ENCODE assay signal across 24 cellular contexts in genomic region chr1:199753513-199753912, GRCh38.
DNase-seq lines count a peak whose midpoint lies in the region; ATAC-seq, FAIRE-seq and TF ChIP-seq lines count a peak whose summit lies in the region.
"Had no signal": no experiment of that assay in that cellular context is flagged by ENCODE, and none has a peak within 500 bp of the region (broad histone marks: within the 10 kb centered on the region; RNA-seq: fewer than 3 reads in every experiment).

No MANE protein-coding gene starts in this region.

- no peak overlapping the region for H3K4me2 ChIP-seq in HepG2 (ENCODE audit: low read depth, low read length)
- H3K4me2 ChIP-seq: A549; BLaER1 treated with 17β-estradiol and CSF1 and Interleukin-3, amounts not matched to agents 10 nM and 100 nM had no signal

- TF ChIP-seq EP300 in HepG2 (IDR thresholded peaks at IDR 0.05; ENCODE audit: low read depth in 2 of 2, low read length in 2 of 2) (no peak), HepG2 (CRISPR knock-in tag; IDR thresholded peaks at IDR 0.05; ENCODE audit: borderline replicate concordance) (no peak)

- POLR2A ChIA-PET in HepG2 (lab: Yijun Ruan, JAX) = no interaction called here

- in situ Hi-C loops in HepG2 (cut with HindIII; ENCODE audit: extremely low pct_ligation_motif_present, low pct_unique_long_range_greater_than_20kb) = no loop called here

- H3K27ac ChIP-seq in liver (ENCODE audit: low read depth in 1 of 2, low read length in 2 of 2) (peak overlapping the region; percentile 19 to 61), HepG2 (ENCODE audit: extremely low read length, insufficient read depth, low read length) (no peak overlapping the region), right lobe of liver (peak overlapping the region in 2 of 3 donors; percentile 60 to 85), small intestine (ENCODE audit: low read depth in 1 of 2, low read length in 1 of 2) (no peak overlapping the region)
- H3K27ac ChIP-seq: 22Rv1; BLaER1 treated with 17β-estradiol and CSF1 and Interleukin-3, amounts not matched to agents 10 nM and 100 nM; C4-2B had no signal

- H3K4me1 ChIP-seq in liver (ENCODE audit: control insufficient read depth in 4 of 4, insufficient read depth in 4 of 4, low read length in 3 of 4) = peaks cover 0 to 17% (median 4%) of the 10 kb centered on the region in 4 donors
- H3K4me1 ChIP-seq in HepG2 (ENCODE audit: insufficient read depth, low read length) = no peaks in the 10 kb centered on the region
- peaks cover 0 to 9% (median 0%) of the 10 kb centered on the region in 4 donors for H3K4me1 ChIP-seq in right lobe of liver
- H3K4me1 ChIP-seq in small intestine (ENCODE audit: control insufficient read depth in 2 of 2, insufficient read depth in 1 of 2, low read depth in 1 of 2, low read length in 1 of 2) = no peaks in the 10 kb centered on the region

- H3K36me3 ChIP-seq in liver (ENCODE audit: control insufficient read depth in 4 of 4, insufficient read depth in 3 of 4, low read depth in 1 of 4, low read length in 3 of 4) = no peaks in the 10 kb centered on the region
- H3K36me3 ChIP-seq in HepG2 (replicated peaks in 1 of 2; ENCODE audit: control insufficient read depth in 1 of 2, insufficient read depth in 2 of 2, low read length in 2 of 2) = no peaks in the 10 kb centered on the region
- H3K36me3 ChIP-seq in right lobe of liver = no peaks in the 10 kb centered on the region
- H3K36me3 ChIP-seq in small intestine (ENCODE audit: control insufficient read depth in 2 of 2, insufficient read depth in 2 of 2, low read length in 2 of 2) = no peaks in the 10 kb centered on the region
- H3K36me3 ChIP-seq: BLaER1 treated with 17β-estradiol and CSF1 and Interleukin-3, amounts not matched to agents 10 nM and 100 nM had no signal

- FAIRE-seq in HepG2 (lab: Jason Lieb, UNC) = no peak
- FAIRE-seq in small intestine (lab: Jason Lieb, UNC) = no peak
- FAIRE-seq: A549, GM12878, GM12892, GM18507 had no signal

- no peak for TF ChIP-seq CTCF in liver (IDR thresholded peaks at IDR 0.05; ENCODE audit: low read depth, low read length, missing input control)
- TF ChIP-seq CTCF in HepG2 (CRISPR knock-in tag; IDR thresholded peaks at IDR 0.05) = no peak
- no peak for TF ChIP-seq CTCF in right lobe of liver (IDR thresholded peaks at IDR 0.05)

- no peaks in the 10 kb centered on the region for H4K20me1 ChIP-seq in HepG2 (ENCODE audit: insufficient read depth, low read length)
- H4K20me1 ChIP-seq: BLaER1 treated with 17β-estradiol and CSF1 and Interleukin-3, amounts not matched to agents 10 nM and 100 nM had no signal

- intact Hi-C loops in HepG2 (cut with micrococcal nuclease; ENCODE audit: unreplicated experiment) = no loop called here
- intact Hi-C loops in right lobe of liver (cut with DNase I) = no loop called here

- peak in 1 of 2 donors; percentile 9 for TF ChIP-seq RAD21 in liver (IDR thresholded peaks at IDR 0.05)
- no peak for TF ChIP-seq RAD21 in HepG2 (CRISPR knock-in tag; IDR thresholded peaks at IDR 0.05)

- ATAC-seq in HepG2 (no peak), right lobe of liver (peak; percentile 49 to 86 (median 73)), HG02623 (IDR thresholded peaks at IDR 0.05; ENCODE audit: unreplicated experiment) (no peak)
- ATAC-seq: A549; CD8-positive, alpha-beta T cell; GM12878 had no signal

- DNase-seq in HepG2 (ENCODE audit: low spot score) (no peak), right lobe of liver (no peak), small intestine (peak; percentile 12), COLO829 (ENCODE audit: low spot score) (no peak)
- DNase-seq: AML-193; CD4-positive, alpha-beta T cell; CD8-positive, alpha-beta T cell; COR-L47; DMS 273 treated with DMSO at 0.1 percent for 48 hours; DMS153; DMS53; DMS79; DND-41; EL; GDM1 had no signal

- H3K4me3 ChIP-seq in liver (ENCODE audit: low read depth in 1 of 3, low read length in 3 of 3) (no peak overlapping the region), HepG2 (replicated peaks in 1 of 3; ENCODE audit: insufficient read depth in 1 of 3, low read depth in 2 of 3, low read length in 3 of 3) (no peak overlapping the region), right lobe of liver (no peak overlapping the region), small intestine (ENCODE audit: low read depth in 1 of 2, low read length in 2 of 2) (no peak overlapping the region)
- H3K4me3 ChIP-seq: A549; BLaER1 treated with 17β-estradiol and CSF1 and Interleukin-3, amounts not matched to agents 10 nM and 100 nM; GM12878 had no signal

- 44% methylated on average over 2 of the region's 2 CpGs for WGBS in liver
- WGBS in HepG2 (ENCODE audit: low lambda C conversion rate) = 0% methylated on average over 2 of the region's 2 CpGs
- WGBS in right lobe of liver (ENCODE audit: insufficient coverage, low coverage, low lambda C conversion rate, missing lambda C conversion rate) = 18% methylated on average over 2 of the region's 2 CpGs
- WGBS in small intestine, 3 donors = 58 to 88% (median 65%) methylated on average over 2 of the region's 2 CpGs

- no peak for TF ChIP-seq POLR2A in HepG2 (IDR thresholded peaks at IDR 0.05; ENCODE audit: insufficient read depth in 1 of 2, low read depth in 2 of 2, low read length in 2 of 2)
- TF ChIP-seq POLR2A in right lobe of liver (IDR thresholded peaks at IDR 0.05) = no peak

- no peaks in the 10 kb centered on the region for H3K79me2 ChIP-seq in HepG2 (ENCODE audit: insufficient read depth, low read length)

- CTCF ChIA-PET in HepG2 (lab: Yijun Ruan, JAX; ENCODE audit: low intra/inter-chr PET ratio, low total read pairs) = no interaction called here

- no peaks in the 10 kb centered on the region for H3K9me3 ChIP-seq in liver (ENCODE audit: control insufficient read depth in 4 of 4, low read length in 3 of 4)
- H3K9me3 ChIP-seq in HepG2 (ENCODE audit: low read length) = no peaks in the 10 kb centered on the region
- H3K9me3 ChIP-seq in right lobe of liver = no peaks in the 10 kb centered on the region
- H3K9me3 ChIP-seq in small intestine (ENCODE audit: control insufficient read depth, low read depth) = no peaks in the 10 kb centered on the region

- H3K27me3 ChIP-seq in liver (ENCODE audit: control insufficient read depth in 4 of 4, insufficient read depth in 4 of 4, low read length in 3 of 4) (no peaks in the 10 kb centered on the region), HepG2 (ENCODE audit: control insufficient read depth in 1 of 2, insufficient read depth in 2 of 2, low read length in 2 of 2) (no peaks in the 10 kb centered on the region), right lobe of liver (no peaks in the 10 kb centered on the region), small intestine (ENCODE audit: control insufficient read depth in 2 of 2, insufficient read depth in 2 of 2, low read length in 2 of 2) (peaks cover 0 to 2% of the 10 kb centered on the region in 2 donors)
- H3K27me3 ChIP-seq: BLaER1 treated with 17β-estradiol and CSF1 and Interleukin-3, amounts not matched to agents 10 nM and 100 nM had no signal

- H2AFZ ChIP-seq in HepG2 (ENCODE audit: low read length) = no peak overlapping the region

- no peak overlapping the region for H3K9ac ChIP-seq in liver (ENCODE audit: low read depth in 1 of 2, low read length in 2 of 2)
- no peak overlapping the region for H3K9ac ChIP-seq in HepG2 (ENCODE audit: insufficient read depth, low read depth, low read length)
- H3K9ac ChIP-seq: BLaER1 treated with 17β-estradiol and CSF1 and Interleukin-3, amounts not matched to agents 10 nM and 100 nM had no signal

- BruUV-seq in HepG2 (replicated peaks; lab: Mats Ljungman, UMichigan) = no TSS peak

TF ChIP-seq in liver, 16 proteins besides CTCF, POLR2A, EP300 and RAD21 (continues in another document):
- TF ChIP-seq FOXA2 (IDR thresholded peaks at IDR 0.05) = peak; percentile 7
- TF ChIP-seq RXRA (IDR thresholded peaks at IDR 0.05) = peak; percentile 60 to 66
- peak; percentile 81 for TF ChIP-seq SP1 (IDR thresholded peaks at IDR 0.05)
- no peak for TF ChIP-seq HNF4G (IDR thresholded peaks at IDR 0.05)
- TF ChIP-seq TAF1 (conservative IDR thresholded peaks at IDR 0.05) = no peak
- TF ChIP-seq EGR1 (IDR thresholded peaks at IDR 0.05; ENCODE audit: low read depth in 2 of 2) = peak in 1 of 2 donors; percentile 33
- TF ChIP-seq YY1 (IDR thresholded peaks at IDR 0.05) = peak; percentile 79
- peak in 1 of 2 donors; percentile 37 for TF ChIP-seq JUND (IDR thresholded peaks at IDR 0.05)

TF ChIP-seq in HepG2, 621 proteins besides CTCF, POLR2A, EP300 and RAD21 (continues in another document):
- TF ChIP-seq MAFF (IDR thresholded peaks at IDR 0.05; ENCODE audit: low read depth, low read length) (no peak), NR3C1 (CRISPR knock-in tag; IDR thresholded peaks at IDR 0.05) (no peak), KMT2A (CRISPR knock-in tag; IDR thresholded peaks at IDR 0.05) (no peak), PHF5A (CRISPR knock-in tag; IDR thresholded peaks at IDR 0.05; ENCODE audit: low read depth, unreplicated experiment) (no peak), SIX4 (CRISPR knock-in tag; IDR thresholded peaks at IDR 0.05) (no peak), ZMAT3 (CRISPR knock-in tag; conservative IDR thresholded peaks at IDR 0.05) (no peak)
- TF ChIP-seq, protein P1, sequence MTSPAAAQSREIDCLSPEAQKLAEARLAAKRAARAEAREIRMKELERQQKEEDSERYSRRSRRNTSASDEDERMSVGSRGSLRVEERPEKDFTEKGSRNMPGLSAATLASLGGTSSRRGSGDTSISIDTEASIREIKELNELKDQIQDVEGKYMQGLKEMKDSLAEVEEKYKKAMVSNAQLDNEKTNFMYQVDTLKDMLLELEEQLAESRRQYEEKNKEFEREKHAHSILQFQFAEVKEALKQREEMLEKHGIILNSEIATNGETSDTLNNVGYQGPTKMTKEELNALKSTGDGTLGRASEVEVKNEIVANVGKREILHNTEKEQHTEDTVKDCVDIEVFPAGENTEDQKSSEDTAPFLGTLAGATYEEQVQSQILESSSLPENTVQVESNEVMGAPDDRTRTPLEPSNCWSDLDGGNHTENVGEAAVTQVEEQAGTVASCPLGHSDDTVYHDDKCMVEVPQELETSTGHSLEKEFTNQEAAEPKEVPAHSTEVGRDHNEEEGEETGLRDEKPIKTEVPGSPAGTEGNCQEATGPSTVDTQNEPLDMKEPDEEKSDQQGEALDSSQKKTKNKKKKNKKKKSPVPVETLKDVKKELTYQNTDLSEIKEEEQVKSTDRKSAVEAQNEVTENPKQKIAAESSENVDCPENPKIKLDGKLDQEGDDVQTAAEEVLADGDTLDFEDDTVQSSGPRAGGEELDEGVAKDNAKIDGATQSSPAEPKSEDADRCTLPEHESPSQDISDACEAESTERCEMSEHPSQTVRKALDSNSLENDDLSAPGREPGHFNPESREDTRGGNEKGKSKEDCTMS (CRISPR knock-in tag; conservative IDR thresholded peaks at IDR 0.05) = no peak
- TF ChIP-seq, protein P2, sequence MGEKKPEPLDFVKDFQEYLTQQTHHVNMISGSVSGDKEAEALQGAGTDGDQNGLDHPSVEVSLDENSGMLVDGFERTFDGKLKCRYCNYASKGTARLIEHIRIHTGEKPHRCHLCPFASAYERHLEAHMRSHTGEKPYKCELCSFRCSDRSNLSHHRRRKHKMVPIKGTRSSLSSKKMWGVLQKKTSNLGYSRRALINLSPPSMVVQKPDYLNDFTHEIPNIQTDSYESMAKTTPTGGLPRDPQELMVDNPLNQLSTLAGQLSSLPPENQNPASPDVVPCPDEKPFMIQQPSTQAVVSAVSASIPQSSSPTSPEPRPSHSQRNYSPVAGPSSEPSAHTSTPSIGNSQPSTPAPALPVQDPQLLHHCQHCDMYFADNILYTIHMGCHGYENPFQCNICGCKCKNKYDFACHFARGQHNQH (CRISPR knock-in tag; IDR thresholded peaks at IDR 0.05) = no peak

Comparison
In these comparisons a context has a peak if more than half of its experiments do, and no peak if none do; other contexts are left out.
1. H3K27ac ChIP-seq: peak in liver (2 of 2) and right lobe of liver (2 of 3); none in HepG2 (single experiment) and small intestine (0 of 2).
2. ATAC-seq: peak in right lobe of liver (4 of 4); none in HepG2 (single experiment) and HG02623 (single experiment).